ENCODE assay signal across 16 cellular contexts in genomic region chr4:78074747-78075146, GRCh38. TPM values are rescaled to one million over a fixed set of nuclear protein-coding genes. Genes with fewer than 3 reads are reported as not detected.
A peak's percentile ranks its signal among the peaks of the same experiment; 100 is the strongest.
DNase-seq lines count a peak whose midpoint lies in the region; ATAC-seq and TF ChIP-seq lines count a peak whose summit lies in the region.
"Had no signal": no experiment of that assay in that cellular context is flagged by ENCODE, and none has a peak within 500 bp of the region (broad histone marks: within the 10 kb centered on the region; RNA-seq: fewer than 3 reads in every experiment).

No MANE protein-coding gene starts in this region.

- H3K9ac ChIP-seq in mesendoderm (ENCODE audit: low read length), result no peak overlapping the region
- no peak overlapping the region for H3K9ac ChIP-seq in neural progenitor cell
- H3K9ac ChIP-seq: BLaER1 had no signal

- no peak overlapping the region for H3K4ac ChIP-seq in mesendoderm (ENCODE audit: low read depth, low read length)

- H4K20me1 ChIP-seq in neural progenitor cell (ENCODE audit: low read depth), result no peaks in the 10 kb centered on the region
- H4K20me1 ChIP-seq: BLaER1 had no signal

- peak overlapping the region; percentile 28 for H3K27ac ChIP-seq in cardiac muscle cell
- no peak overlapping the region for H3K27ac ChIP-seq in mesendoderm (ENCODE audit: low read depth, low read length)
- no peak overlapping the region for H3K27ac ChIP-seq in neural progenitor cell
- H3K27ac ChIP-seq: 22Rv1, BLaER1, HL-60 had no signal

- H3K27me3 Mint-ChIP-seq in neural progenitor cell (ENCODE audit: insufficient read depth, low read depth) (no peaks in the 10 kb centered on the region), natural killer cell (ENCODE audit: low read depth in 2 of 2) (peaks cover 21 to 38% of the 10 kb centered on the region in 2 donors)

- H3K23ac ChIP-seq in mesendoderm (ENCODE audit: low read length), result no peak overlapping the region

- H3K36me3 ChIP-seq in cardiac muscle cell, result no peaks in the 10 kb centered on the region
- no peaks in the 10 kb centered on the region for H3K36me3 ChIP-seq in mesendoderm (ENCODE audit: control insufficient read depth, insufficient read depth, low read length)
- H3K36me3 ChIP-seq in neural progenitor cell, result no peaks in the 10 kb centered on the region
- H3K36me3 ChIP-seq: BLaER1 had no signal

- H3K4me3 Mint-ChIP-seq in neural progenitor cell (no peak overlapping the region), natural killer cell (no peak overlapping the region)
- H3K4me3 Mint-ChIP-seq: CD8-positive, alpha-beta memory T cell had no signal

- no peak overlapping the region for H4K8ac ChIP-seq in mesendoderm (ENCODE audit: low read depth, low read length)

- peaks cover 3% of the 10 kb centered on the region for H3K36me3 Mint-ChIP-seq in neural progenitor cell
- H3K36me3 Mint-ChIP-seq in natural killer cell, result no peaks in the 10 kb centered on the region
- H3K36me3 Mint-ChIP-seq: CD8-positive, alpha-beta memory T cell had no signal

- no peaks in the 10 kb centered on the region for H3F3A ChIP-seq in neural progenitor cell (ENCODE audit: low read depth)

- no peaks in the 10 kb centered on the region for H3K27me3 ChIP-seq in cardiac muscle cell
- no peaks in the 10 kb centered on the region for H3K27me3 ChIP-seq in mesendoderm (ENCODE audit: insufficient read depth, low read length, poor library complexity)
- no peaks in the 10 kb centered on the region for H3K27me3 ChIP-seq in neural progenitor cell
- H3K27me3 ChIP-seq: BLaER1 had no signal

- H2AFZ ChIP-seq in neural progenitor cell (replicated peaks), result no peak overlapping the region

- peaks cover 4% of the 10 kb centered on the region for H3K79me2 ChIP-seq in mesendoderm (ENCODE audit: control insufficient read depth, insufficient read depth, low read length)
- no peaks in the 10 kb centered on the region for H3K79me2 ChIP-seq in neural progenitor cell (ENCODE audit: low read depth)

- H3K4me2 ChIP-seq in mesendoderm (ENCODE audit: low read length), result no peak overlapping the region
- H3K4me2 ChIP-seq in neural progenitor cell, result no peak overlapping the region
- H3K4me2 ChIP-seq: BLaER1 had no signal

- no peak overlapping the region for H2BK15ac ChIP-seq in mesendoderm (replicated peaks; ENCODE audit: low read depth)

- no peak overlapping the region for H3K18ac ChIP-seq in mesendoderm (ENCODE audit: low read length)

- H2AK5ac ChIP-seq in mesendoderm (ENCODE audit: low read length), result no peak overlapping the region

- H3K79me1 ChIP-seq in mesendoderm (ENCODE audit: low read length), result peaks cover 10% of the 10 kb centered on the region

- WGBS in mesendoderm (ENCODE audit: extremely low coverage, insufficient coverage, low lambda C conversion rate), result no CpG with 5 or more reads among the region's 3 CpGs

- no peak overlapping the region for H2BK120ac ChIP-seq in mesendoderm (ENCODE audit: low read depth, low read length)

- no peak overlapping the region for H3K4me3 ChIP-seq in cardiac muscle cell
- no peak overlapping the region for H3K4me3 ChIP-seq in mesendoderm (ENCODE audit: low read length)
- no peak overlapping the region for H3K4me3 ChIP-seq in neural progenitor cell
- H3K4me3 ChIP-seq: BLaER1, K562 had no signal

- H3K9me3 ChIP-seq in cardiac muscle cell (ENCODE audit: low read depth), result no peaks in the 10 kb centered on the region
- H3K9me3 ChIP-seq in neural progenitor cell (ENCODE audit: low read depth), result no peaks in the 10 kb centered on the region
- H3K9me3 ChIP-seq: BLaER1, Caco-2 had no signal

- H3K4me1 ChIP-seq in cardiac muscle cell (ENCODE audit: low read depth), result peaks cover 21% of the 10 kb centered on the region
- no peaks in the 10 kb centered on the region for H3K4me1 ChIP-seq in mesendoderm (ENCODE audit: control insufficient read depth, low read depth, low read length)
- no peaks in the 10 kb centered on the region for H3K4me1 ChIP-seq in neural progenitor cell
- H3K4me1 ChIP-seq: BLaER1, Caco-2 had no signal

- H3K9me3 Mint-ChIP-seq in neural progenitor cell, result no peaks in the 10 kb centered on the region
- H3K9me3 Mint-ChIP-seq in natural killer cell, result no peaks in the 10 kb centered on the region
- H3K9me3 Mint-ChIP-seq: CD8-positive, alpha-beta memory T cell had no signal

- peaks cover 34% of the 10 kb centered on the region for H3K4me1 Mint-ChIP-seq in neural progenitor cell
- no peaks in the 10 kb centered on the region for H3K4me1 Mint-ChIP-seq in natural killer cell
- H3K4me1 Mint-ChIP-seq: CD8-positive, alpha-beta memory T cell had no signal

- DNase-seq in cardiac muscle cell (ENCODE audit: low read depth in 1 of 2, low spot score in 1 of 2), result peak; percentile 29 to 43
- no peak for DNase-seq in cardiac septum (ENCODE audit: low spot score)
- peak; percentile 47 for DNase-seq in mesendoderm
- DNase-seq in neural progenitor cell (ENCODE audit: low spot score), result no peak
- no peak for DNase-seq in D341Med (ENCODE audit: low spot score)
- DNase-seq in natural killer cell, result no peak
- no peak for DNase-seq in central memory CD4-positive, alpha-beta T cell
- DNase-seq: AML-193; Caco-2; CD8-positive, alpha-beta memory T cell; DMS53 had no signal

- H2BK5ac ChIP-seq in mesendoderm (ENCODE audit: low read length), result no peak overlapping the region

- ATAC-seq in natural killer cell, result no peak
- ATAC-seq: HCT116, K562 had no signal

- peak overlapping the region; percentile 48 for H3K27ac Mint-ChIP-seq in neural progenitor cell
- H3K27ac Mint-ChIP-seq in natural killer cell, result no peak overlapping the region
- H3K27ac Mint-ChIP-seq: CD8-positive, alpha-beta memory T cell had no signal

- no peak overlapping the region for H3K56ac ChIP-seq in mesendoderm (ENCODE audit: low read length)

- intact Hi-C loops in cardiac septum (cut with DNase I) (no loop called here), natural killer cell (cut with micrococcal nuclease) (no loop called here)

- TF ChIP-seq CTCF in cardiac muscle cell (IDR thresholded peaks at IDR 0.05; ENCODE audit: low read depth, low read length) (no peak), neural progenitor cell (IDR thresholded peaks at IDR 0.05) (no peak), natural killer cell (IDR thresholded peaks at IDR 0.05) (no peak)

- H4K5ac ChIP-seq in mesendoderm (ENCODE audit: low read length), result no peak overlapping the region

RNA-seq across cellular contexts. Expression of gene FRAS1, which starts 17.6 kb away (rescaled TPM):
- total RNA-seq in cardiac muscle cell (13.8 and 20.4 TPM in 2 replicates), cardiac septum (4.2 TPM), neural progenitor cell (ENCODE audit: low replicate concordance) (21.1 and 21.3 TPM in 2 replicates), natural killer cell (under 1 TPM in 2 of 3 donors, not detected in 1; 0.15 to 0.31 TPM)
- polyA plus RNA-seq in cardiac muscle cell, result 4.4 and 8.0 TPM in 2 replicates
- 10.0 TPM for polyA plus RNA-seq in mesendoderm (2013, experiment 1 of 2)
- polyA plus RNA-seq in mesendoderm (2013, experiment 2 of 2), result 9.4 TPM
- total RNA-seq: CD8-positive, alpha-beta memory T cell had no signal
- polyA plus RNA-seq: CD8-positive, alpha-beta memory T cell had no signal

Comparison
In these comparisons a context has a peak if more than half of its experiments do, and no peak if none do; other contexts are left out.
1. DNase-seq: peak in cardiac muscle cell (2 of 2) and mesendoderm (single experiment); none in cardiac septum (single experiment), neural progenitor cell (single experiment), D341Med (single experiment), natural killer cell (single experiment) and central memory CD4-positive, alpha-beta T cell (single experiment).